ENCODE assay signal across 20 cellular contexts in the genomic region with DNA sequence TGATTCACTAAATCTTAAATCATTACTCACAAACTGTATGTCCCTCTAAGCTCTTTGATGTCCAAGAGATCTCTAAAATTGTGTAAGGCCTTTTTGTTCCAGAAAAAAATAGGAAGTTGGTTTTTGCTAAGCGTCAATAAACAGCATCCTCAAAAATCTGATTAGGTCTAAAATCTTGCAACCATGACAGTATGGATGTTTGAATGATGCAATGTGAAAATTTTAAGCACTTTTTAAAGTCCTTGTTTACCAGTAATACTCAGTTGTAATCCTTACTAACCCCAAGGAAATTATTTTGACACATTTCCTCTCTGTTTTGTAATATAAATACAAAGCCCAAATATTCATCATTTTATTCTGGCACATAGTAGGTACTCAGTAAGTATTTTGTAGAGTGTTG. TPM values are rescaled to one million over a fixed set of nuclear protein-coding genes. Genes with fewer than 3 reads are reported as not detected.
DNase-seq lines count a peak whose midpoint lies in the region; ATAC-seq, FAIRE-seq and TF ChIP-seq lines count a peak whose summit lies in the region.
"Had no signal": no experiment of that assay in that cellular context is flagged by ENCODE, and none has a peak within 500 bp of the region (broad histone marks: within the 10 kb centered on the region; RNA-seq: fewer than 3 reads in every experiment).

No MANE protein-coding gene starts in this region.

- WGBS in mammary epithelial cell (ENCODE audit: low coverage, missing lambda C conversion rate) = 100% methylated on average over 1 of the region's 1 CpG
- WGBS in tibial nerve, 2 donors = 64 to 73% methylated on average over 1 of the region's 1 CpG

- peak overlapping the region; percentile 99 for H3K27ac ChIP-seq in mammary epithelial cell (ENCODE audit: insufficient read depth, low read depth, low read length)
- peak overlapping the region; percentile 99 for H3K27ac ChIP-seq in keratinocyte (ENCODE audit: control insufficient read depth, insufficient read depth, low read length)
- peak overlapping the region in 1 of 4 donors; percentile 29 for H3K27ac ChIP-seq in tibial nerve
- H3K27ac ChIP-seq: C4-2B had no signal

- H3K36me3 ChIP-seq in mammary epithelial cell (ENCODE audit: insufficient read depth, low read length) (peaks cover 2% of the 10 kb centered on the region), keratinocyte (ENCODE audit: control insufficient read depth in 2 of 2, extremely low read depth in 1 of 2, insufficient read depth in 2 of 2, low read length in 2 of 2) (peaks cover 4 to 18% of the 10 kb centered on the region in 2 experiments), tibial nerve (no peaks in the 10 kb centered on the region)
- H3K36me3 ChIP-seq: BE2C had no signal

- TF ChIP-seq EP300 in tibial nerve (IDR thresholded peaks at IDR 0.05) = peak in 1 of 2 donors; percentile 25

- H3K4me3 ChIP-seq in mammary epithelial cell (replicated peaks in 1 of 3; ENCODE audit: insufficient read depth in 1 of 3, low read depth in 2 of 3, low read length in 3 of 3) (no peak overlapping the region), keratinocyte (ENCODE audit: control insufficient read depth in 2 of 3, extremely low read depth in 1 of 3, insufficient read depth in 2 of 3, low read depth in 1 of 3, low read length in 3 of 3) (no peak overlapping the region), tibial nerve (no peak overlapping the region)

- H3K9me1 ChIP-seq in keratinocyte (ENCODE audit: control insufficient read depth, extremely low read depth, insufficient read depth, low read length) = no peaks in the 10 kb centered on the region

- no peaks in the 10 kb centered on the region for H3K27me3 ChIP-seq in mammary epithelial cell (ENCODE audit: insufficient read depth, low read length)
- H3K27me3 ChIP-seq in keratinocyte (ENCODE audit: control insufficient read depth, extremely low read depth, insufficient read depth, low read length) = no peaks in the 10 kb centered on the region
- H3K27me3 ChIP-seq in tibial nerve = no peaks in the 10 kb centered on the region

- H3K79me2 ChIP-seq in mammary epithelial cell (ENCODE audit: insufficient read depth, low read length) (peaks cover 97% of the 10 kb centered on the region), keratinocyte (ENCODE audit: control insufficient read depth, insufficient read depth, low read length) (peaks cover 96% of the 10 kb centered on the region)

- no peak for TF ChIP-seq POLR2A in tibial nerve (IDR thresholded peaks at IDR 0.05)

- CTCF ChIA-PET in mammary epithelial cell (lab: Charles Lee; ENCODE audit: low non-redundant PET) = interaction anchor here (0.6 kb wide), 1 partner anchor 45 kb away, joined by 6 read pairs; no protein-coding TSS in a partner anchor

- H3K4me2 ChIP-seq in mammary epithelial cell (ENCODE audit: insufficient read depth, low read depth, low read length) (no peak overlapping the region), keratinocyte (ENCODE audit: control insufficient read depth, extremely low read depth, insufficient read depth, low read depth, low read length) (peak overlapping the region; percentile 40)

- dilution Hi-C loops in mammary epithelial cell (cut with HindIII; ENCODE audit: low sequenced_read_pairs) (no loop called here), keratinocyte (cut with MboI; ENCODE audit: extremely low pct_ligation_motif_present, low sequenced_read_pairs) (no loop called here)

- H3K9ac ChIP-seq in mammary epithelial cell (ENCODE audit: insufficient read depth, low read length) (peak overlapping the region; percentile 18), keratinocyte (ENCODE audit: control insufficient read depth, extremely low read depth, insufficient read depth, low read length) (peak overlapping the region; percentile 36)

- intact Hi-C loops in mammary epithelial cell (cut with micrococcal nuclease) = loop anchor here (2.0 to 10.0 kb wide), 3 partner anchors 14 to 407 kb away; partner anchors contain the start of gene CAV1
- intact Hi-C loops in Right ventricle myocardium superior (cut with DNase I) = loop anchor here (10.0 kb wide), 2 partner anchors 84 to 106 kb away; no protein-coding TSS in a partner anchor

- H2AFZ ChIP-seq in mammary epithelial cell (ENCODE audit: low read depth, low read length) (no peak overlapping the region), keratinocyte (ENCODE audit: control insufficient read depth, low read length) (no peak overlapping the region)

- no peak for ATAC-seq in Right ventricle myocardium superior (ENCODE audit: poor library complexity)
- no peak for ATAC-seq in GM21360 (IDR thresholded peaks at IDR 0.05; ENCODE audit: unreplicated experiment)
- ATAC-seq: CD8-positive, alpha-beta T cell had no signal

- H4K20me1 ChIP-seq in mammary epithelial cell (ENCODE audit: insufficient read depth, low read length) = no peaks in the 10 kb centered on the region
- H4K20me1 ChIP-seq in keratinocyte (ENCODE audit: control insufficient read depth, extremely low read depth, insufficient read depth, low read length) = no peaks in the 10 kb centered on the region

- TF ChIP-seq CTCF in mammary epithelial cell (conservative IDR thresholded peaks at IDR 0.05 in 1 of 2, IDR thresholded peaks at IDR 0.05 in 1 of 2; ENCODE audit: extremely low read depth in 1 of 2, insufficient read depth in 1 of 2, low read depth in 1 of 2, low read length in 2 of 2) = no peak
- TF ChIP-seq CTCF in keratinocyte (optimal IDR thresholded peaks at IDR 0.05 in 1 of 3, IDR thresholded peaks at IDR 0.05 in 1 of 3, conservative IDR thresholded peaks at IDR 0.05 in 1 of 3; ENCODE audit: extremely low read depth in 1 of 3, insufficient read depth in 2 of 3, low read length in 3 of 3) = no peak
- no peak for TF ChIP-seq CTCF in tibial nerve (IDR thresholded peaks at IDR 0.05)

- H3K4me1 ChIP-seq in mammary epithelial cell (ENCODE audit: insufficient read depth, low read length) (peaks cover 48% of the 10 kb centered on the region), keratinocyte (ENCODE audit: control insufficient read depth, extremely low read depth, insufficient read depth, low read length) (peaks cover 59% of the 10 kb centered on the region), tibial nerve (peaks cover 0 to 46% (median 0%) of the 10 kb centered on the region in 4 donors)
- H3K4me1 ChIP-seq: BE2C had no signal

- DNase-seq in CD1c-positive myeloid dendritic cell (ENCODE audit: extremely low spot score) (peak; percentile 40), MV-4-11 (lab: John Stamatoyannopoulos, UW) (peak; percentile 13), mammary epithelial cell (no peak), keratinocyte (ENCODE audit: low read depth, low spot score) (no peak), tibial nerve (ENCODE audit: low spot score in 2 of 2) (no peak), Right ventricle myocardium superior (no peak), HuH-7 (ENCODE audit: low spot score) (no peak)
- DNase-seq: BE2C; CD8-positive, alpha-beta T cell; COR-L47; DMS79 treated with DMSO at 0.1 percent for 48 hours; EL; HCEC 1CT had no signal

- FAIRE-seq in keratinocyte (lab: Jason Lieb, UNC) = no peak
- FAIRE-seq: A204.1, D721Med, G401.6, GM12891 had no signal

- H3K9me3 ChIP-seq in mammary epithelial cell (replicated peaks; ENCODE audit: insufficient read depth, low read length) (no peaks in the 10 kb centered on the region), keratinocyte (ENCODE audit: control insufficient read depth, low read depth, low read length) (no peaks in the 10 kb centered on the region), tibial nerve (no peaks in the 10 kb centered on the region)
- H3K9me3 ChIP-seq: BE2C had no signal

- in situ Hi-C loops in mammary epithelial cell (cut with MboI; ENCODE audit: low sequenced_read_pairs in 2 of 2) = loop anchor here in 1 of 2 donors (10.0 kb wide), 1 partner anchor 126 kb away; no protein-coding TSS in a partner anchor

- no TSS peak for BruUV-seq in mammary epithelial cell (replicated peaks; lab: Mats Ljungman, UMichigan)

RNA-seq across cellular contexts. Expression of gene MET, which starts 6.8 kb away (rescaled TPM):
- total RNA-seq in mammary epithelial cell (100 to 1,000 TPM; 112 to 179 TPM), tibial nerve (10 to 100 TPM; 22.6 to 49.8 (median 37.1) TPM), Right ventricle myocardium superior (14.3 TPM)
- polyA plus RNA-seq in mammary epithelial cell (85.8 TPM), keratinocyte (99.8 to 119 TPM (median 117 TPM) in 3 replicates)
- polyA minus RNA-seq in mammary epithelial cell (157 TPM), keratinocyte (224 to 424 TPM (median 361 TPM) in 3 replicates)
- 34.1 TPM for polyA plus RNA-seq in keratinocyte (2011; ENCODE audit: low read depth)
- polyA plus RNA-seq in keratinocyte (2011; cell fraction: cytosol; rRNA removed) = 24.7 and 50.5 TPM in 2 replicates
- 132 and 150 TPM in 2 replicates for polyA plus RNA-seq in keratinocyte (2011; cell fraction: nucleus; rRNA removed)
- 32.0 and 81.0 TPM in 2 replicates for polyA plus RNA-seq in keratinocyte (2012; ENCODE audit: low replicate concordance)
- 122 TPM for polyA minus RNA-seq in keratinocyte (2011; cell fraction: cytosol; rRNA and poly(A)+ RNA removed)
- 390 and 658 TPM in 2 replicates for polyA minus RNA-seq in keratinocyte (2011; cell fraction: nucleus; rRNA and poly(A)+ RNA removed)
- total RNA-seq: CD8-positive, alpha-beta T cell had no signal
- polyA plus RNA-seq: IgD-negative memory B cell had no signal

Comparison
In these comparisons a context has a peak if more than half of its experiments do, and no peak if none do; other contexts are left out.
1. DNase-seq: peak in CD1c-positive myeloid dendritic cell (single experiment) and MV-4-11 (single experiment); none in mammary epithelial cell (single experiment), keratinocyte (single experiment), tibial nerve (0 of 2), Right ventricle myocardium superior (single experiment) and HuH-7 (single experiment).